Comparison of ENCODE assay signal across 14 cellular contexts in genomic region chr4:39642885-39643550, GRCh38.
"Had no signal": no experiment of that assay in that cellular context is flagged by ENCODE, and none has a peak within 500 bp of the region (broad histone marks: within the 10 kb centered on the region; RNA-seq: fewer than 3 reads in every experiment).

No MANE protein-coding gene starts in this region.

- H3K9me3 Mint-ChIP-seq: activated CD4-positive, alpha-beta memory T cell treated with anti-CD3 and anti-CD28 coated beads for 36 hours; memory B cell; natural killer cell; stimulated activated naive B cell treated with anti-CD40 and anti-IgM and Interleukin-4, amounts not matched to agents 10 μg/mL and 1 μg/mL and 100 μg/mL, for 72 hours had no signal

- H3K4me3 ChIP-seq: transverse colon had no signal

- H3K36me3 ChIP-seq: transverse colon had no signal

- H3K27me3 Mint-ChIP-seq: activated CD4-positive, alpha-beta memory T cell treated with anti-CD3 and anti-CD28 coated beads for 36 hours; memory B cell; progenitor cell of endocrine pancreas; stimulated activated naive B cell treated with anti-CD40 and anti-IgM and Interleukin-4, amounts not matched to agents 10 μg/mL and 1 μg/mL and 100 μg/mL, for 72 hours had no signal

- ATAC-seq: natural killer cell; sciatic nerve; stimulated activated naive B cell treated with anti-CD40 and anti-IgM and Interleukin-4, amounts not matched to agents 10 μg/mL and 1 μg/mL and 100 μg/mL, for 72 hours had no signal

- FAIRE-seq: islet of Langerhans had no signal

- H3K27me3 ChIP-seq: transverse colon had no signal

- H3K27ac ChIP-seq: transverse colon had no signal

- H3K27ac Mint-ChIP-seq: activated CD4-positive, alpha-beta memory T cell treated with anti-CD3 and anti-CD28 coated beads for 36 hours; memory B cell; natural killer cell had no signal

- H3K9me3 ChIP-seq: transverse colon had no signal

- DNase-seq: activated CD4-positive, alpha-beta memory T cell treated with anti-CD3 and anti-CD28 coated beads for 36 hours; activated CD4-positive, CD25-positive, alpha-beta regulatory T cell treated with anti-CD3 and anti-CD28 coated beads, Interleukin-2, amount 50 U/mL, for 72 hours; central memory CD4-positive, alpha-beta T cell; cortex of kidney; effector CD8-positive, alpha-beta T cell; natural killer cell; nucleus accumbens; stimulated activated CD4-positive, alpha-beta T cell treated with anti-CD3 and anti-CD28 coated beads, Interleukin-2, amount 100 ng/mL, for 24 hours; stimulated activated naive B cell treated with anti-CD40 and anti-IgM and Interleukin-4, amounts not matched to agents 10 μg/mL and 1 μg/mL and 100 μg/mL, for 72 hours; transverse colon had no signal

- H3K4me3 Mint-ChIP-seq: activated CD4-positive, alpha-beta memory T cell treated with anti-CD3 and anti-CD28 coated beads for 36 hours; memory B cell; natural killer cell; stimulated activated naive B cell treated with anti-CD40 and anti-IgM and Interleukin-4, amounts not matched to agents 10 μg/mL and 1 μg/mL and 100 μg/mL, for 72 hours had no signal

- H3K36me3 Mint-ChIP-seq: activated CD4-positive, alpha-beta memory T cell treated with anti-CD3 and anti-CD28 coated beads for 36 hours; memory B cell; natural killer cell; stimulated activated naive B cell treated with anti-CD40 and anti-IgM and Interleukin-4, amounts not matched to agents 10 μg/mL and 1 μg/mL and 100 μg/mL, for 72 hours had no signal
